In genomic region chr11:2728128-2728662, GRCh38 we compare ENCODE assay signal across 17 cellular contexts.
"Had no signal": no experiment of that assay in that cellular context is flagged by ENCODE, and none has a peak within 500 bp of the region (broad histone marks: within the 10 kb centered on the region; RNA-seq: fewer than 3 reads in every experiment).

No MANE protein-coding gene starts in this region.

- H3K27me3 Mint-ChIP-seq: activated CD4-positive, alpha-beta T cell treated with anti-CD3 and anti-CD28 coated beads, Interleukin-2, amount 10 ng/mL, durations not matched to agents 24 days and 14 days; activated naive CD8-positive, alpha-beta T cell treated with anti-CD3 and anti-CD28 coated beads, Interleukin-2, amount 10 ng/mL, durations not matched to agents 7 days and 5 days; T-helper 17 cell had no signal

- H3K36me3 ChIP-seq: cardiac muscle cell, esophagus muscularis mucosa, spleen, thyroid gland had no signal

- H3K27ac Mint-ChIP-seq: activated CD4-positive, alpha-beta T cell treated with anti-CD3 and anti-CD28 coated beads, Interleukin-2, amount 10 ng/mL, durations not matched to agents 24 days and 14 days; activated CD8-positive, alpha-beta T cell treated with anti-CD3 and anti-CD28 coated beads, Interleukin-2, amount 10 ng/mL, durations not matched to agents 7 days and 5 days; activated naive CD8-positive, alpha-beta T cell treated with anti-CD3 and anti-CD28 coated beads, Interleukin-2, amount 10 ng/mL, durations not matched to agents 7 days and 5 days; activated T-helper 1 cell treated with anti-CD3 and anti-CD28 coated beads, Interleukin-12 subunit alpha, Interleukin-12 subunit beta, Interleukin-2, Interleukin-4 antibody, amounts not matched to agents 30 ng/mL and 10 ng/mL and 1 ng/mL, durations not matched to agents 14 hours and 24 hours and 36 hours; nephron progenitor cell; T-helper 17 cell had no signal

- DNase-seq: activated CD4-positive, alpha-beta T cell treated with anti-CD3 and anti-CD28 coated beads, Interleukin-2, amount 10 ng/mL, durations not matched to agents 24 days and 14 days; activated CD8-positive, alpha-beta T cell treated with anti-CD3 and anti-CD28 coated beads, Interleukin-2, amount 10 ng/mL, durations not matched to agents 7 days and 5 days; activated gamma-delta T cell treated with Interleukin-2 at 50 U/mL for 16 hours; activated naive CD8-positive, alpha-beta T cell treated with anti-CD3 and anti-CD28 coated beads, Interleukin-2, amount 10 ng/mL, durations not matched to agents 7 days and 5 days; amniotic stem cell; left cardiac atrium; nephron progenitor cell; spleen; stimulated activated CD4-positive, alpha-beta T cell treated with anti-CD3 and anti-CD28 coated beads, Interleukin-4, amount 100 ng/mL, for 24 hours; stimulated activated naive CD4-positive, alpha-beta T cell treated with Interleukin-2 at 50 U/mL for 16 hours; SW 1271; T-helper 17 cell; thyroid gland had no signal

- H3K36me3 Mint-ChIP-seq: activated naive CD8-positive, alpha-beta T cell treated with anti-CD3 and anti-CD28 coated beads, Interleukin-2, amount 10 ng/mL, durations not matched to agents 7 days and 5 days had no signal

- H3K4me1 ChIP-seq: spleen had no signal

- H3K27me3 ChIP-seq: cardiac muscle cell, esophagus muscularis mucosa, spleen, thyroid gland had no signal

- FAIRE-seq: frontal cortex had no signal

- H3K4me3 ChIP-seq: cardiac muscle cell, esophagus muscularis mucosa, spleen, thyroid gland had no signal

- H3K4me3 Mint-ChIP-seq: activated CD4-positive, alpha-beta T cell treated with anti-CD3 and anti-CD28 coated beads, Interleukin-2, amount 10 ng/mL, durations not matched to agents 24 days and 14 days; activated CD8-positive, alpha-beta T cell treated with anti-CD3 and anti-CD28 coated beads, Interleukin-2, amount 10 ng/mL, durations not matched to agents 7 days and 5 days; activated naive CD8-positive, alpha-beta T cell treated with anti-CD3 and anti-CD28 coated beads, Interleukin-2, amount 10 ng/mL, durations not matched to agents 7 days and 5 days; activated T-helper 1 cell treated with anti-CD3 and anti-CD28 coated beads, Interleukin-12 subunit alpha, Interleukin-12 subunit beta, Interleukin-2, Interleukin-4 antibody, amounts not matched to agents 30 ng/mL and 10 ng/mL and 1 ng/mL, durations not matched to agents 14 hours and 24 hours and 36 hours; nephron progenitor cell; T-helper 17 cell had no signal

- H3K9me3 Mint-ChIP-seq: activated CD4-positive, alpha-beta T cell treated with anti-CD3 and anti-CD28 coated beads, Interleukin-2, amount 10 ng/mL, durations not matched to agents 24 days and 14 days; activated naive CD8-positive, alpha-beta T cell treated with anti-CD3 and anti-CD28 coated beads, Interleukin-2, amount 10 ng/mL, durations not matched to agents 7 days and 5 days; activated T-helper 1 cell treated with anti-CD3 and anti-CD28 coated beads, Interleukin-12 subunit alpha, Interleukin-12 subunit beta, Interleukin-2, Interleukin-4 antibody, amounts not matched to agents 30 ng/mL and 10 ng/mL and 1 ng/mL, durations not matched to agents 14 hours and 24 hours and 36 hours; nephron progenitor cell had no signal

- H3K9me3 ChIP-seq: esophagus muscularis mucosa, spleen, thyroid gland had no signal

- H3K4me1 Mint-ChIP-seq: activated CD4-positive, alpha-beta T cell treated with anti-CD3 and anti-CD28 coated beads, Interleukin-2, amount 10 ng/mL, durations not matched to agents 24 days and 14 days; activated naive CD8-positive, alpha-beta T cell treated with anti-CD3 and anti-CD28 coated beads, Interleukin-2, amount 10 ng/mL, durations not matched to agents 7 days and 5 days had no signal

- ATAC-seq: activated CD8-positive, alpha-beta T cell treated with anti-CD3 and anti-CD28 coated beads, Interleukin-2, amount 10 ng/mL, durations not matched to agents 7 days and 5 days; left cardiac atrium; T-helper 17 cell had no signal

- H3K27ac ChIP-seq: cardiac muscle cell, esophagus muscularis mucosa, spleen, thyroid gland had no signal
